ENCODE assay signal across 2 cellular contexts in the genomic region with DNA sequence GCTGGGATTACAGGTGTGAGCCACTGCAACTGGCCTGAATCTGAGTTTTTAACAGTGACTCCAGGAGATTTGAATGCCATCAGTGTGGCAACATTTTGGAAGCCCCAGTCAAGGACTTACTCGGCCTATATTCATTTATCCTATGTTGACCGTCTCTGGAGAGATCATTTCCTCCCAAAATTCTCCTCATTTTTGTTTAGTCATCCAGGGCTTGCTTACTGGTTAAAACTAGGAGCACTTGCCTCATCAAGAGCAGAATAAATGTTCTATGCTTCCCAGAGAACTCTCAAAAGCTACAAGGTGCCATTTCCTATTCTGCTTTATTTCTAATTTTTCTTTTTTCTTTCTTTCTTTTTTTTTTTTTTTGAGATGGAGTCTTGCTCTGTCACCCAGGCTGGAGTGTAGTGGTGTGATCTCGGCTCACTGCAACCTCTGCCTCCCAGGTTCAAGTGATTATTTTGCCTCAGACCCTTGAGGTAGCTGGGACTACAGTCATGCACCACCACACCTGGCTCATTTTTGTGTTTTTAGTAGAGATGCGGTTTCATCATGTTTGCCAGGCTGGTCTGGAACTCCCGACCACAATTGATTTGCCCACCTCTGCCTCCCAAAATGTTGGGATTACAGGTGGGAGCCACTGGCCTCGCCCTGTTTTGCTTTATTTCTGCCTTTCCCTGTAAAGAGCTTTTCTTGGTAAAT.
TF ChIP-seq lines count a peak whose summit lies in the region.

No MANE protein-coding gene starts in this region.

TF ChIP-seq in A549, 52 proteins besides CTCF, POLR2A, EP300 and RAD21:
- TF ChIP-seq PHF8 (IDR thresholded peaks at IDR 0.05; ENCODE audit: borderline replicate concordance, low read depth) (no peak), CBX2 (IDR thresholded peaks at IDR 0.05; ENCODE audit: borderline replicate concordance, low read depth) (no peak), KDM1A (IDR thresholded peaks at IDR 0.05; ENCODE audit: low read depth) (no peak), RARB (CRISPR knock-in tag; IDR thresholded peaks at IDR 0.05) (no peak), EHMT2 (IDR thresholded peaks at IDR 0.05; ENCODE audit: low read depth) (no peak), BHLHE40 (IDR thresholded peaks at IDR 0.05; ENCODE audit: low read depth, low read length) (no peak), TFCP2L1 (CRISPR knock-in tag; IDR thresholded peaks at IDR 0.05) (no peak), CHD2 (IDR thresholded peaks at IDR 0.05; ENCODE audit: low read length, partially characterized antibody) (no peak), JUN (IDR thresholded peaks at IDR 0.05) (no peak), MYC (IDR thresholded peaks at IDR 0.05; ENCODE audit: borderline replicate concordance, low read length) (no peak)

TF ChIP-seq in K562, 482 proteins besides CTCF, POLR2A, EP300 and RAD21:
- TF ChIP-seq SIN3A (IDR thresholded peaks at IDR 0.05; ENCODE audit: borderline replicate concordance in 2 of 2, control insufficient read depth in 1 of 2, low read depth in 2 of 2, low read length in 2 of 2) = no peak
- TF ChIP-seq ETV5 (CRISPR knock-in tag; IDR thresholded peaks at IDR 0.05; ENCODE audit: low read depth) = no peak
- no peak for TF ChIP-seq POU5F1 (IDR thresholded peaks at IDR 0.05; ENCODE audit: borderline replicate concordance, low read depth, low read length, partially characterized antibody)
- TF ChIP-seq BCL6 (CRISPR knock-in tag; IDR thresholded peaks at IDR 0.05) = no peak
- TF ChIP-seq MAFG (tag; conservative IDR thresholded peaks at IDR 0.05) = peak; percentile 48
- no peak for TF ChIP-seq CC2D1A (IDR thresholded peaks at IDR 0.05)
- 0 out of 2 replicates have a peak, but pooled peaks have one; percentile 32 for TF ChIP-seq NFE2 (IDR thresholded peaks at IDR 0.05; ENCODE audit: low read depth)
- TF ChIP-seq ZNF717 (CRISPR knock-in tag; IDR thresholded peaks at IDR 0.05) = 0 out of 2 replicates have a peak, but pooled peaks have one; percentile 37
- peak; percentile 11 for TF ChIP-seq TBP (optimal IDR thresholded peaks at IDR 0.05; ENCODE audit: low read depth, low read length)
- TF ChIP-seq HDAC1 (IDR thresholded peaks at IDR 0.05) = no peak
- peak; percentile 71 for TF ChIP-seq C11orf30 (IDR thresholded peaks at IDR 0.05; ENCODE audit: low read depth)
- TF ChIP-seq, protein P1, sequence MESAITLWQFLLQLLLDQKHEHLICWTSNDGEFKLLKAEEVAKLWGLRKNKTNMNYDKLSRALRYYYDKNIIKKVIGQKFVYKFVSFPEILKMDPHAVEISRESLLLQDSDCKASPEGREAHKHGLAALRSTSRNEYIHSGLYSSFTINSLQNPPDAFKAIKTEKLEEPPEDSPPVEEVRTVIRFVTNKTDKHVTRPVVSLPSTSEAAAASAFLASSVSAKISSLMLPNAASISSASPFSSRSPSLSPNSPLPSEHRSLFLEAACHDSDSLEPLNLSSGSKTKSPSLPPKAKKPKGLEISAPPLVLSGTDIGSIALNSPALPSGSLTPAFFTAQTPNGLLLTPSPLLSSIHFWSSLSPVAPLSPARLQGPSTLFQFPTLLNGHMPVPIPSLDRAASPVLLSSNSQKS (CRISPR knock-in tag; IDR thresholded peaks at IDR 0.05) = no peak
- TF ChIP-seq PTTG1 (tag; IDR thresholded peaks at IDR 0.05; ENCODE audit: low read depth) = peak; percentile 17; the same call in 1 of the 2 replicates
- TF ChIP-seq SRSF1 (IDR thresholded peaks at IDR 0.05; ENCODE audit: low read depth, low read length) = no peak
- TF ChIP-seq ZNF316 (IDR thresholded peaks at IDR 0.05) = peak; percentile 68; the same call in 1 of the 2 replicates
- TF ChIP-seq ZNF57 (CRISPR knock-in tag; IDR thresholded peaks at IDR 0.05) = no peak
- TF ChIP-seq, protein P2, sequence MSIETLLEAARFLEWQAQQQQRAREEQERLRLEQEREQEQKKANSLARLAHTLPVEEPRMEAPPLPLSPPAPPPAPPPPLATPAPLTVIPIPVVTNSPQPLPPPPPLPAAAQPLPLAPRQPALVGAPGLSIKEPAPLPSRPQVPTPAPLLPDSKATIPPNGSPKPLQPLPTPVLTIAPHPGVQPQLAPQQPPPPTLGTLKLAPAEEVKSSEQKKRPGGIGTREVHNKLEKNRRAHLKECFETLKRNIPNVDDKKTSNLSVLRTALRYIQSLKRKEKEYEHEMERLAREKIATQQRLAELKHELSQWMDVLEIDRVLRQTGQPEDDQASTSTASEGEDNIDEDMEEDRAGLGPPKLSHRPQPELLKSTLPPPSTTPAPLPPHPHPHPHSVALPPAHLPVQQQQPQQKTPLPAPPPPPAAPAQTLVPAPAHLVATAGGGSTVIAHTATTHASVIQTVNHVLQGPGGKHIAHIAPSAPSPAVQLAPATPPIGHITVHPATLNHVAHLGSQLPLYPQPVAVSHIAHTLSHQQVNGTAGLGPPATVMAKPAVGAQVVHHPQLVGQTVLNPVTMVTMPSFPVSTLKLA (conservative IDR thresholded peaks at IDR 0.05) = no peak
- no peak for TF ChIP-seq KLF1 (tag; IDR thresholded peaks at IDR 0.05)
- TF ChIP-seq, protein P3, sequence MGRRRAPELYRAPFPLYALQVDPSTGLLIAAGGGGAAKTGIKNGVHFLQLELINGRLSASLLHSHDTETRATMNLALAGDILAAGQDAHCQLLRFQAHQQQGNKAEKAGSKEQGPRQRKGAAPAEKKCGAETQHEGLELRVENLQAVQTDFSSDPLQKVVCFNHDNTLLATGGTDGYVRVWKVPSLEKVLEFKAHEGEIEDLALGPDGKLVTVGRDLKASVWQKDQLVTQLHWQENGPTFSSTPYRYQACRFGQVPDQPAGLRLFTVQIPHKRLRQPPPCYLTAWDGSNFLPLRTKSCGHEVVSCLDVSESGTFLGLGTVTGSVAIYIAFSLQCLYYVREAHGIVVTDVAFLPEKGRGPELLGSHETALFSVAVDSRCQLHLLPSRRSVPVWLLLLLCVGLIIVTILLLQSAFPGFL (CRISPR knock-in tag; IDR thresholded peaks at IDR 0.05) = no peak
- TF ChIP-seq SMARCE1 (IDR thresholded peaks at IDR 0.05) = no peak
- TF ChIP-seq, protein P4, sequence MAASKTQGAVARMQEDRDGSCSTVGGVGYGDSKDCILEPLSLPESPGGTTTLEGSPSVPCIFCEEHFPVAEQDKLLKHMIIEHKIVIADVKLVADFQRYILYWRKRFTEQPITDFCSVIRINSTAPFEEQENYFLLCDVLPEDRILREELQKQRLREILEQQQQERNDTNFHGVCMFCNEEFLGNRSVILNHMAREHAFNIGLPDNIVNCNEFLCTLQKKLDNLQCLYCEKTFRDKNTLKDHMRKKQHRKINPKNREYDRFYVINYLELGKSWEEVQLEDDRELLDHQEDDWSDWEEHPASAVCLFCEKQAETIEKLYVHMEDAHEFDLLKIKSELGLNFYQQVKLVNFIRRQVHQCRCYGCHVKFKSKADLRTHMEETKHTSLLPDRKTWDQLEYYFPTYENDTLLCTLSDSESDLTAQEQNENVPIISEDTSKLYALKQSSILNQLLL (CRISPR knock-in tag; IDR thresholded peaks at IDR 0.05; ENCODE audit: borderline replicate concordance) = no peak
- TF ChIP-seq, protein P5, sequence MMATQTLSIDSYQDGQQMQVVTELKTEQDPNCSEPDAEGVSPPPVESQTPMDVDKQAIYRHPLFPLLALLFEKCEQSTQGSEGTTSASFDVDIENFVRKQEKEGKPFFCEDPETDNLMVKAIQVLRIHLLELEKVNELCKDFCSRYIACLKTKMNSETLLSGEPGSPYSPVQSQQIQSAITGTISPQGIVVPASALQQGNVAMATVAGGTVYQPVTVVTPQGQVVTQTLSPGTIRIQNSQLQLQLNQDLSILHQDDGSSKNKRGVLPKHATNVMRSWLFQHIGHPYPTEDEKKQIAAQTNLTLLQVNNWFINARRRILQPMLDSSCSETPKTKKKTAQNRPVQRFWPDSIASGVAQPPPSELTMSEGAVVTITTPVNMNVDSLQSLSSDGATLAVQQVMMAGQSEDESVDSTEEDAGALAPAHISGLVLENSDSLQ (IDR thresholded peaks at IDR 0.05) = no peak
- TF ChIP-seq, protein P6, sequence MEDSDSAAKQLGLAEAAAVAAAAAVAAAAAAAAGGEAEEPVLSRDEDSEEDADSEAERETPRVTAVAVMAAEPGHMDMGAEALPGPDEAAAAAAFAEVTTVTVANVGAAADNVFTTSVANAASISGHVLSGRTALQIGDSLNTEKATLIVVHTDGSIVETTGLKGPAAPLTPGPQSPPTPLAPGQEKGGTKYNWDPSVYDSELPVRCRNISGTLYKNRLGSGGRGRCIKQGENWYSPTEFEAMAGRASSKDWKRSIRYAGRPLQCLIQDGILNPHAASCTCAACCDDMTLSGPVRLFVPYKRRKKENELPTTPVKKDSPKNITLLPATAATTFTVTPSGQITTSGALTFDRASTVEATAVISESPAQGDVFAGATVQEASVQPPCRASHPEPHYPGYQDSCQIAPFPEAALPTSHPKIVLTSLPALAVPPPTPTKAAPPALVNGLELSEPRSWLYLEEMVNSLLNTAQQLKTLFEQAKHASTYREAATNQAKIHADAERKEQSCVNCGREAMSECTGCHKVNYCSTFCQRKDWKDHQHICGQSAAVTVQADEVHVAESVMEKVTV (CRISPR knock-in tag; IDR thresholded peaks at IDR 0.05) = no peak
- TF ChIP-seq KLF6 (CRISPR knock-in tag; IDR thresholded peaks at IDR 0.05; ENCODE audit: borderline replicate concordance) = no peak
- TF ChIP-seq, protein P7, sequence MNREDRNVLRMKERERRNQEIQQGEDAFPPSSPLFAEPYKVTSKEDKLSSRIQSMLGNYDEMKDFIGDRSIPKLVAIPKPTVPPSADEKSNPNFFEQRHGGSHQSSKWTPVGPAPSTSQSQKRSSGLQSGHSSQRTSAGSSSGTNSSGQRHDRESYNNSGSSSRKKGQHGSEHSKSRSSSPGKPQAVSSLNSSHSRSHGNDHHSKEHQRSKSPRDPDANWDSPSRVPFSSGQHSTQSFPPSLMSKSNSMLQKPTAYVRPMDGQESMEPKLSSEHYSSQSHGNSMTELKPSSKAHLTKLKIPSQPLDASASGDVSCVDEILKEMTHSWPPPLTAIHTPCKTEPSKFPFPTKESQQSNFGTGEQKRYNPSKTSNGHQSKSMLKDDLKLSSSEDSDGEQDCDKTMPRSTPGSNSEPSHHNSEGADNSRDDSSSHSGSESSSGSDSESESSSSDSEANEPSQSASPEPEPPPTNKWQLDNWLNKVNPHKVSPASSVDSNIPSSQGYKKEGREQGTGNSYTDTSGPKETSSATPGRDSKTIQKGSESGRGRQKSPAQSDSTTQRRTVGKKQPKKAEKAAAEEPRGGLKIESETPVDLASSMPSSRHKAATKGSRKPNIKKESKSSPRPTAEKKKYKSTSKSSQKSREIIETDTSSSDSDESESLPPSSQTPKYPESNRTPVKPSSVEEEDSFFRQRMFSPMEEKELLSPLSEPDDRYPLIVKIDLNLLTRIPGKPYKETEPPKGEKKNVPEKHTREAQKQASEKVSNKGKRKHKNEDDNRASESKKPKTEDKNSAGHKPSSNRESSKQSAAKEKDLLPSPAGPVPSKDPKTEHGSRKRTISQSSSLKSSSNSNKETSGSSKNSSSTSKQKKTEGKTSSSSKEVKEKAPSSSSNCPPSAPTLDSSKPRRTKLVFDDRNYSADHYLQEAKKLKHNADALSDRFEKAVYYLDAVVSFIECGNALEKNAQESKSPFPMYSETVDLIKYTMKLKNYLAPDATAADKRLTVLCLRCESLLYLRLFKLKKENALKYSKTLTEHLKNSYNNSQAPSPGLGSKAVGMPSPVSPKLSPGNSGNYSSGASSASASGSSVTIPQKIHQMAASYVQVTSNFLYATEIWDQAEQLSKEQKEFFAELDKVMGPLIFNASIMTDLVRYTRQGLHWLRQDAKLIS (CRISPR knock-in tag; IDR thresholded peaks at IDR 0.05) = no peak
- no peak for TF ChIP-seq RBM34 (IDR thresholded peaks at IDR 0.05; ENCODE audit: borderline replicate concordance, insufficient read depth, low read length)
- TF ChIP-seq, protein P8, sequence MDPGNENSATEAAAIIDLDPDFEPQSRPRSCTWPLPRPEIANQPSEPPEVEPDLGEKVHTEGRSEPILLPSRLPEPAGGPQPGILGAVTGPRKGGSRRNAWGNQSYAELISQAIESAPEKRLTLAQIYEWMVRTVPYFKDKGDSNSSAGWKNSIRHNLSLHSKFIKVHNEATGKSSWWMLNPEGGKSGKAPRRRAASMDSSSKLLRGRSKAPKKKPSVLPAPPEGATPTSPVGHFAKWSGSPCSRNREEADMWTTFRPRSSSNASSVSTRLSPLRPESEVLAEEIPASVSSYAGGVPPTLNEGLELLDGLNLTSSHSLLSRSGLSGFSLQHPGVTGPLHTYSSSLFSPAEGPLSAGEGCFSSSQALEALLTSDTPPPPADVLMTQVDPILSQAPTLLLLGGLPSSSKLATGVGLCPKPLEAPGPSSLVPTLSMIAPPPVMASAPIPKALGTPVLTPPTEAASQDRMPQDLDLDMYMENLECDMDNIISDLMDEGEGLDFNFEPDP (CRISPR knock-in tag; IDR thresholded peaks at IDR 0.05) = no peak
- TF ChIP-seq ZC3H4 (CRISPR knock-in tag; IDR thresholded peaks at IDR 0.05; ENCODE audit: borderline replicate concordance) = no peak
